Comparison of ENCODE assay signal across 14 cellular contexts in genomic region chr1:217524787-217525520, GRCh38.
DNase-seq lines count a peak whose midpoint lies in the region; ATAC-seq and TF ChIP-seq lines count a peak whose summit lies in the region.
"Had no signal": no experiment of that assay in that cellular context is flagged by ENCODE, and none has a peak within 500 bp of the region (broad histone marks: within the 10 kb centered on the region; RNA-seq: fewer than 3 reads in every experiment).

No MANE protein-coding gene starts in this region.

- peak overlapping the region; percentile 51 for H3K27ac ChIP-seq in osteoblast (ENCODE audit: low read depth, low read length)
- H3K27ac ChIP-seq in A673 (ENCODE audit: low read depth, low read length, poor library complexity, severe bottlenecking): no peak overlapping the region
- H3K27ac ChIP-seq: suprapubic skin had no signal

- H3K4me3 ChIP-seq in osteoblast (ENCODE audit: insufficient read depth, low read length) (no peak overlapping the region), A673 (ENCODE audit: low read depth, low read length, poor library complexity, severe bottlenecking) (no peak overlapping the region)
- H3K4me3 ChIP-seq: suprapubic skin had no signal

- TF ChIP-seq CTCF in osteoblast (IDR thresholded peaks at IDR 0.05; ENCODE audit: extremely low read depth, low read depth, low read length) (no peak), A673 (conservative IDR thresholded peaks at IDR 0.05; ENCODE audit: low read depth, low read length) (no peak)

- no peaks in the 10 kb centered on the region for H3K79me2 ChIP-seq in osteoblast (ENCODE audit: insufficient read depth, low read length)

- H3K4me2 ChIP-seq in osteoblast (ENCODE audit: insufficient read depth, low read length): peak overlapping the region; percentile 64

- H3K4me1 ChIP-seq in osteoblast (ENCODE audit: insufficient read depth, low read length) (peaks cover 26% of the 10 kb centered on the region), A673 (ENCODE audit: insufficient read depth, low read length, poor library complexity, severe bottlenecking) (no peaks in the 10 kb centered on the region)
- H3K4me1 ChIP-seq: suprapubic skin had no signal

- peak; percentile 69 for DNase-seq in EH (ENCODE audit: low read depth)
- peak; percentile 58 for DNase-seq in NCI-H226
- DNase-seq in dermis blood vessel endothelial cell: peak; percentile 30
- DNase-seq in osteoblast (ENCODE audit: insufficient read length, low spot score, missing footprints): peak; percentile 89
- no peak for DNase-seq in UCSD-AML1 (lab: John Stamatoyannopoulos, UW; ENCODE audit: unreplicated experiment)
- no peak for DNase-seq in stimulated activated CD4-positive, alpha-beta T cell treated with anti-CD3 and anti-CD28 coated beads, Interleukin-2, amount 100 ng/mL, for 48 hours
- DNase-seq in A673 (ENCODE audit: low spot score): no peak
- DNase-seq: activated naive CD4-positive, alpha-beta T cell treated with Interleukin-2 at 50 U/mL for 16 hours; C1 segment of cervical spinal cord; H7; left cardiac atrium; NCI-H2171 had no signal

- H3K27me3 ChIP-seq in osteoblast (ENCODE audit: insufficient read depth, low read length) (no peaks in the 10 kb centered on the region), A673 (replicated peaks; ENCODE audit: insufficient read depth, low read depth, low read length, poor library complexity) (no peaks in the 10 kb centered on the region)
- H3K27me3 ChIP-seq: suprapubic skin had no signal

- H3K36me3 ChIP-seq in osteoblast (ENCODE audit: insufficient read depth, low read length) (no peaks in the 10 kb centered on the region), A673 (ENCODE audit: insufficient read depth, low read length, poor library complexity, severe bottlenecking) (no peaks in the 10 kb centered on the region)
- H3K36me3 ChIP-seq: suprapubic skin had no signal

- CTCF ChIA-PET in A673 (lab: Charles Lee): no interaction called here

- H4K20me1 ChIP-seq in osteoblast (ENCODE audit: insufficient read depth, low read length): peaks cover 17% of the 10 kb centered on the region

- H3K9me3 ChIP-seq in osteoblast (ENCODE audit: low read depth, low read length) (no peaks in the 10 kb centered on the region), A673 (ENCODE audit: low read depth, low read length, poor library complexity, severe bottlenecking) (no peaks in the 10 kb centered on the region)
- H3K9me3 ChIP-seq: suprapubic skin had no signal

- intact Hi-C loops in A673 (cut with micrococcal nuclease; ENCODE audit: unreplicated experiment): no loop called here

- POLR2A ChIA-PET in A673 (lab: Charles Lee; ENCODE audit: low non-redundant PET): no interaction called here

- BruUV-seq in A673 (replicated peaks; lab: Mats Ljungman, UMichigan): no TSS peak

- ATAC-seq in HG02981 (IDR thresholded peaks at IDR 0.05; ENCODE audit: unreplicated experiment): no peak

- no peak overlapping the region for H2AFZ ChIP-seq in osteoblast (ENCODE audit: low read length)

Comparison
In these comparisons a context has a peak if more than half of its experiments do, and no peak if none do; other contexts are left out.
1. DNase-seq: peak in EH (single experiment), NCI-H226 (single experiment), dermis blood vessel endothelial cell (single experiment) and osteoblast (single experiment); none in UCSD-AML1 (single experiment), stimulated activated CD4-positive, alpha-beta T cell treated with anti-CD3 and anti-CD28 coated beads, Interleukin-2, amount 100 ng/mL, for 48 hours (0 of 2) and A673 (single experiment).